17 cellular contexts compared by ENCODE assay signal in genomic region chr10:387949-388660, GRCh38.
DNase-seq lines count a peak whose midpoint lies in the region; ATAC-seq and TF ChIP-seq lines count a peak whose summit lies in the region.
"Had no signal": no experiment of that assay in that cellular context is flagged by ENCODE, and none has a peak within 500 bp of the region (broad histone marks: within the 10 kb centered on the region; RNA-seq: fewer than 3 reads in every experiment).

No MANE protein-coding gene starts in this region.

- H3K27ac Mint-ChIP-seq in Caco-2 (ENCODE audit: unreplicated experiment), result peak overlapping the region; percentile 29
- H3K27ac Mint-ChIP-seq in nephron progenitor cell, result peak overlapping the region; percentile 95
- no peak overlapping the region for H3K27ac Mint-ChIP-seq in WTC11
- H3K27ac Mint-ChIP-seq: activated naive CD8-positive, alpha-beta T cell treated with anti-CD3 and anti-CD28 coated beads, Interleukin-2, amount 10 ng/mL, durations not matched to agents 7 days and 5 days; IgD-negative memory B cell; T-cell had no signal

- TF ChIP-seq CTCF in Caco-2 (IDR thresholded peaks at IDR 0.05; ENCODE audit: insufficient read depth in 1 of 2, low read depth in 1 of 2, low read length in 1 of 2, severe bottlenecking in 1 of 2, unreplicated experiment in 1 of 2) (no peak), esophagus muscularis mucosa (IDR thresholded peaks at IDR 0.05) (no peak), nephron progenitor cell (IDR thresholded peaks at IDR 0.05) (no peak), WTC11 (IDR thresholded peaks at IDR 0.05) (no peak)

- H3K27me3 ChIP-seq in Caco-2 (replicated peaks; ENCODE audit: control insufficient read depth, insufficient read depth, low read length) (no peaks in the 10 kb centered on the region), esophagus muscularis mucosa (no peaks in the 10 kb centered on the region)
- H3K27me3 ChIP-seq: neutrophil had no signal

- H3K4me1 ChIP-seq in Caco-2 (no peaks in the 10 kb centered on the region), esophagus muscularis mucosa (peaks cover 0 to 11% (median 6%) of the 10 kb centered on the region in 4 donors)

- WGBS in esophagus muscularis mucosa, result 84% methylated on average over 15 of the region's 15 CpGs

- H3K4me1 Mint-ChIP-seq in Caco-2 (ENCODE audit: low read depth, unreplicated experiment) (peaks cover 6% of the 10 kb centered on the region), nephron progenitor cell (peaks cover 30% of the 10 kb centered on the region), WTC11 (no peaks in the 10 kb centered on the region)

- H3K9me3 Mint-ChIP-seq in Caco-2 (ENCODE audit: unreplicated experiment) (no peaks in the 10 kb centered on the region), nephron progenitor cell (no peaks in the 10 kb centered on the region), WTC11 (no peaks in the 10 kb centered on the region)
- H3K9me3 Mint-ChIP-seq: activated naive CD8-positive, alpha-beta T cell treated with anti-CD3 and anti-CD28 coated beads, Interleukin-2, amount 10 ng/mL, durations not matched to agents 7 days and 5 days; IgD-negative memory B cell; T-cell had no signal

- H3K36me3 Mint-ChIP-seq in Caco-2 (ENCODE audit: insufficient read depth, unreplicated experiment) (peaks cover 24% of the 10 kb centered on the region), nephron progenitor cell (ENCODE audit: low read depth) (peaks cover 71% of the 10 kb centered on the region), WTC11 (no peaks in the 10 kb centered on the region)
- H3K36me3 Mint-ChIP-seq: activated naive CD8-positive, alpha-beta T cell treated with anti-CD3 and anti-CD28 coated beads, Interleukin-2, amount 10 ng/mL, durations not matched to agents 7 days and 5 days had no signal

- no peaks in the 10 kb centered on the region for H3K9me3 ChIP-seq in Caco-2
- H3K9me3 ChIP-seq in esophagus muscularis mucosa, result no peaks in the 10 kb centered on the region
- H3K9me3 ChIP-seq: neutrophil had no signal

- no peak overlapping the region for H3K4me3 ChIP-seq in Caco-2 (ENCODE audit: low read depth, low read length)
- no peak overlapping the region for H3K4me3 ChIP-seq in esophagus muscularis mucosa

- no TSS peak for BruUV-seq in Caco-2 (replicated peaks; lab: Mats Ljungman, UMichigan)

- H3K36me3 ChIP-seq in Caco-2 (ENCODE audit: control insufficient read depth, insufficient read depth, low read length) (no peaks in the 10 kb centered on the region), esophagus muscularis mucosa (peaks cover 33 to 94% (median 69%) of the 10 kb centered on the region in 4 donors)
- H3K36me3 ChIP-seq: neutrophil had no signal

- H3K27me3 Mint-ChIP-seq in Caco-2 (ENCODE audit: insufficient read depth, unreplicated experiment), result no peaks in the 10 kb centered on the region
- H3K27me3 Mint-ChIP-seq in nephron progenitor cell (ENCODE audit: low read depth, poor library complexity), result no peaks in the 10 kb centered on the region
- no peaks in the 10 kb centered on the region for H3K27me3 Mint-ChIP-seq in WTC11 (ENCODE audit: low read depth)
- H3K27me3 Mint-ChIP-seq: activated naive CD8-positive, alpha-beta T cell treated with anti-CD3 and anti-CD28 coated beads, Interleukin-2, amount 10 ng/mL, durations not matched to agents 7 days and 5 days; T-cell had no signal

- TF ChIP-seq EP300 in esophagus muscularis mucosa (IDR thresholded peaks at IDR 0.05), result no peak

- peak; percentile 29 for TF ChIP-seq POLR2A in esophagus muscularis mucosa (IDR thresholded peaks at IDR 0.05; ENCODE audit: low read depth)

- POLR2A ChIA-PET in Caco-2 (lab: Charles Lee), result no interaction called here
- POLR2A ChIA-PET in WTC11 (lab: Charles Lee), result no interaction called here

- H3K4me3 Mint-ChIP-seq in Caco-2 (ENCODE audit: unreplicated experiment), result no peak overlapping the region
- peak overlapping the region; percentile 55 for H3K4me3 Mint-ChIP-seq in nephron progenitor cell
- no peak overlapping the region for H3K4me3 Mint-ChIP-seq in WTC11
- H3K4me3 Mint-ChIP-seq: activated naive CD8-positive, alpha-beta T cell treated with anti-CD3 and anti-CD28 coated beads, Interleukin-2, amount 10 ng/mL, durations not matched to agents 7 days and 5 days; IgD-negative memory B cell; T-cell had no signal

- ATAC-seq in WTC11 (no peak), SK-N-SH treated with all-trans-retinoic acid at 6 μM for 48 hours (no peak), esophagus mucosa (no peak)
- ATAC-seq: Panc1, T-cell had no signal

- DNase-seq in Caco-2, result peak in 1 of 2 experiments; percentile 45
- peak; percentile 57 for DNase-seq in NOMO-1 treated with DMSO at 0.1 percent for 48 hours (lab: John Stamatoyannopoulos, UW; ENCODE audit: unreplicated experiment)
- DNase-seq in esophagus muscularis mucosa (ENCODE audit: extremely low spot score), result no peak
- DNase-seq in nephron progenitor cell, result no peak
- DNase-seq in NCI-H1436 (lab: John Stamatoyannopoulos, UW), result no peak
- no peak for DNase-seq in WTC11 (ENCODE audit: low spot score)
- DNase-seq: activated naive CD8-positive, alpha-beta T cell treated with anti-CD3 and anti-CD28 coated beads, Interleukin-2, amount 10 ng/mL, durations not matched to agents 7 days and 5 days; DMS79 treated with DMSO at 0.1 percent for 48 hours; erythroblast; NCI-H1417 treated with DMSO at 0.1 percent for 48 hours; stimulated activated naive CD4-positive, alpha-beta T cell treated with Interleukin-2 at 50 U/mL for 16 hours had no signal

- CTCF ChIA-PET in Caco-2 (lab: Charles Lee) (interaction anchor here (0.6 to 0.7 kb wide), 2 partner anchors 50 to 85 kb away, joined by 3 read pairs; no protein-coding TSS in a partner anchor), WTC11 (lab: Charles Lee) (no interaction called here)

- intact Hi-C loops in Caco-2 (cut with micrococcal nuclease; ENCODE audit: unreplicated experiment), result loop anchor here (5.0 kb wide), 1 partner anchor 61 kb away; no protein-coding TSS in a partner anchor
- intact Hi-C loops in esophagus muscularis mucosa (cut with DNase I), result no loop called here

- peak overlapping the region in 1 of 4 donors; percentile 23 for H3K27ac ChIP-seq in esophagus muscularis mucosa (replicated peaks in 1 of 4)
- H3K27ac ChIP-seq: neutrophil had no signal

TF ChIP-seq in WTC11, 78 proteins besides CTCF, POLR2A, EP300 and RAD21:
- TF ChIP-seq EMX1 (CRISPR knock-in tag; IDR thresholded peaks at IDR 0.05) (no peak), ESRRA (CRISPR knock-in tag; IDR thresholded peaks at IDR 0.05; ENCODE audit: borderline replicate concordance) (no peak), NFATC4 (CRISPR knock-in tag; IDR thresholded peaks at IDR 0.05) (no peak)

TF ChIP-seq in SK-N-SH treated with all-trans-retinoic acid at 6 μM for 48 hours, 23 proteins besides CTCF, POLR2A, EP300 and RAD21 (continues in another document):
- no peak for TF ChIP-seq ZFP30 (CRISPR knock-in tag; IDR thresholded peaks at IDR 0.05)
- TF ChIP-seq ISL1 (CRISPR knock-in tag; IDR thresholded peaks at IDR 0.05), result no peak
- TF ChIP-seq TCF4 (CRISPR knock-in tag; IDR thresholded peaks at IDR 0.05; ENCODE audit: borderline replicate concordance), result no peak
- TF ChIP-seq ZFP3 (CRISPR knock-in tag; IDR thresholded peaks at IDR 0.05), result no peak
- TF ChIP-seq, protein P1, sequence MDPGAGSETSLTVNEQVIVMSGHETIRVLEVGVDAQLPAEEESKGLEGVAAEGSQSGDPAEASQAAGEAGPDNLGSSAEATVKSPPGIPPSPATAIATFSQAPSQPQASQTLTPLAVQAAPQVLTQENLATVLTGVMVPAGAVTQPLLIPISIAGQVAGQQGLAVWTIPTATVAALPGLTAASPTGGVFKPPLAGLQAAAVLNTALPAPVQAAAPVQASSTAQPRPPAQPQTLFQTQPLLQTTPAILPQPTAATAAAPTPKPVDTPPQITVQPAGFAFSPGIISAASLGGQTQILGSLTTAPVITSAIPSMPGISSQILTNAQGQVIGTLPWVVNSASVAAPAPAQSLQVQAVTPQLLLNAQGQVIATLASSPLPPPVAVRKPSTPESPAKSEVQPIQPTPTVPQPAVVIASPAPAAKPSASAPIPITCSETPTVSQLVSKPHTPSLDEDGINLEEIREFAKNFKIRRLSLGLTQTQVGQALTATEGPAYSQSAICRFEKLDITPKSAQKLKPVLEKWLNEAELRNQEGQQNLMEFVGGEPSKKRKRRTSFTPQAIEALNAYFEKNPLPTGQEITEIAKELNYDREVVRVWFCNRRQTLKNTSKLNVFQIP (CRISPR knock-in tag; IDR thresholded peaks at IDR 0.05; ENCODE audit: borderline replicate concordance, low read depth), result no peak
- TF ChIP-seq RARB (CRISPR knock-in tag; IDR thresholded peaks at IDR 0.05), result no peak
- TF ChIP-seq OSR1 (CRISPR knock-in tag; IDR thresholded peaks at IDR 0.05), result no peak
- TF ChIP-seq ZC3H10 (CRISPR knock-in tag; IDR thresholded peaks at IDR 0.05), result no peak
- TF ChIP-seq, protein P2, sequence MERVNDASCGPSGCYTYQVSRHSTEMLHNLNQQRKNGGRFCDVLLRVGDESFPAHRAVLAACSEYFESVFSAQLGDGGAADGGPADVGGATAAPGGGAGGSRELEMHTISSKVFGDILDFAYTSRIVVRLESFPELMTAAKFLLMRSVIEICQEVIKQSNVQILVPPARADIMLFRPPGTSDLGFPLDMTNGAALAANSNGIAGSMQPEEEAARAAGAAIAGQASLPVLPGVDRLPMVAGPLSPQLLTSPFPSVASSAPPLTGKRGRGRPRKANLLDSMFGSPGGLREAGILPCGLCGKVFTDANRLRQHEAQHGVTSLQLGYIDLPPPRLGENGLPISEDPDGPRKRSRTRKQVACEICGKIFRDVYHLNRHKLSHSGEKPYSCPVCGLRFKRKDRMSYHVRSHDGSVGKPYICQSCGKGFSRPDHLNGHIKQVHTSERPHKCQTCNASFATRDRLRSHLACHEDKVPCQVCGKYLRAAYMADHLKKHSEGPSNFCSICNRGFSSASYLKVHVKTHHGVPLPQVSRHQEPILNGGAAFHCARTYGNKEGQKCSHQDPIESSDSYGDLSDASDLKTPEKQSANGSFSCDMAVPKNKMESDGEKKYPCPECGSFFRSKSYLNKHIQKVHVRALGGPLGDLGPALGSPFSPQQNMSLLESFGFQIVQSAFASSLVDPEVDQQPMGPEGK (CRISPR knock-in tag; IDR thresholded peaks at IDR 0.05; ENCODE audit: borderline replicate concordance), result no peak
- no peak for TF ChIP-seq BACH2 (CRISPR knock-in tag; IDR thresholded peaks at IDR 0.05; ENCODE audit: borderline replicate concordance)
- no peak for TF ChIP-seq SNAI2 (CRISPR knock-in tag; IDR thresholded peaks at IDR 0.05)
- no peak for TF ChIP-seq ESRRG (CRISPR knock-in tag; IDR thresholded peaks at IDR 0.05)
- no peak for TF ChIP-seq ZNF565 (CRISPR knock-in tag; conservative IDR thresholded peaks at IDR 0.05; ENCODE audit: low read depth)
- TF ChIP-seq CSDC2 (CRISPR knock-in tag; IDR thresholded peaks at IDR 0.05), result no peak
